In the genomic region with DNA sequence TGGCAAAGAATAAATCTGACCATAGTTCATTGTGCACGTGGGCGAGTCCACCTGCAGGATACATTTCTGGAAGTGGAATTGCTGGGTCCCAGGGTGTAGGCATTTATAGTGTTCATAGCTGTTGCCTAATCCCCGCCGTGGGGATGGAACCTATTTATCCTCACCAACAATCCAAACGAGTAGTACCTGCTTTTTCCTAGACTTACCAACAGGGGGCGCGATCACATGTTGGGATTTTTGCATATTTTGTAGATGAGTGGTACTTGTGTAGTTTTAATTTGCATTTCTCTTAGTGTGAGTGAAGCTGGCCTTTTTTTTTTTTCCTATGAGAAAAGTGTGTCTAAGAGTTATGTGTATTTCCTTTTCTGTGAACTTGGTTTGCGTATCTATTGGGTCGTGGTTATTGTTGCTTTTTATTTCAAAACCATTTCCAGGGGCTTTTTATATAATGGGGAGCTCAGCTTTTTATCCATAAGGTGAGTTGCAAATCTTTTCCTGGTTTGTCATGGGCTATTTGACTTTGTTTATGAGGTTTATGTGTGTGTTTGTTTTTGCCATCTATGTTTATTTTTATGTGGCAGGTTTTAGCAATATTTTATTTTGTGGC, we compare ENCODE assay signal across 8 cellular contexts.
DNase-seq lines count a peak whose midpoint lies in the region; ATAC-seq and TF ChIP-seq lines count a peak whose summit lies in the region.

No MANE protein-coding gene starts in this region.

- H3K9me3 ChIP-seq in Loucy (ENCODE audit: insufficient read depth, low read depth, low read length), result no peaks in the 10 kb centered on the region

- H3K4me3 Mint-ChIP-seq in activated naive CD8-positive, alpha-beta T cell treated with anti-CD3 and anti-CD28 coated beads, Interleukin-2, amount 50 U/mL, for 24 hours, result no peak overlapping the region

- DNase-seq in G401 (ENCODE audit: low spot score), result peak; percentile 53
- DNase-seq in T-helper 1 cell, result peak in 4 of 5 donors; percentile 46 to 57 (median 56)
- peak; percentile 67 for DNase-seq in activated naive CD8-positive, alpha-beta T cell treated with anti-CD3 and anti-CD28 coated beads, Interleukin-2, amount 50 U/mL, for 24 hours
- peak; percentile 49 for DNase-seq in left cardiac atrium
- DNase-seq in sciatic nerve (ENCODE audit: low spot score), result peak; percentile 68

- H3K4me1 ChIP-seq in Loucy (ENCODE audit: insufficient read depth, low read length, poor library complexity, severe bottlenecking), result no peaks in the 10 kb centered on the region

- peak; percentile 93 for TF ChIP-seq CTCF in Loucy (conservative IDR thresholded peaks at IDR 0.05; ENCODE audit: low read length)

- H3K27me3 Mint-ChIP-seq in activated naive CD8-positive, alpha-beta T cell treated with anti-CD3 and anti-CD28 coated beads, Interleukin-2, amount 50 U/mL, for 24 hours, result peaks cover 5% of the 10 kb centered on the region

- no peaks in the 10 kb centered on the region for H3K36me3 ChIP-seq in Loucy (ENCODE audit: insufficient read depth, low read length)

- peak; percentile 47 for ATAC-seq in activated naive CD8-positive, alpha-beta T cell treated with anti-CD3 and anti-CD28 coated beads, Interleukin-2, amount 50 U/mL, for 24 hours
- ATAC-seq in left cardiac atrium (peak; percentile 40 to 45), sciatic nerve (peak; percentile 54), GM19467 (IDR thresholded peaks at IDR 0.05; ENCODE audit: unreplicated experiment) (no peak), HG03442 (IDR thresholded peaks at IDR 0.05; ENCODE audit: unreplicated experiment) (no peak)

- H3F3A ChIP-seq in Loucy (ENCODE audit: low read depth), result peaks cover 3% of the 10 kb centered on the region; the same call in 1 of the 2 replicates

- no peaks in the 10 kb centered on the region for H3K9me3 Mint-ChIP-seq in activated naive CD8-positive, alpha-beta T cell treated with anti-CD3 and anti-CD28 coated beads, Interleukin-2, amount 50 U/mL, for 24 hours

- H3K4me1 Mint-ChIP-seq in activated naive CD8-positive, alpha-beta T cell treated with anti-CD3 and anti-CD28 coated beads, Interleukin-2, amount 50 U/mL, for 24 hours, result peaks cover 8% of the 10 kb centered on the region

- intact Hi-C loops in left cardiac atrium (cut with DNase I), result loop anchor here (5.0 to 10.0 kb wide), 2 partner anchors 79 to 82 kb away; no protein-coding TSS in a partner anchor
- intact Hi-C loops in sciatic nerve (cut with DNase I), result loop anchor here (10.0 kb wide), 1 partner anchor 69 kb away; the partner anchor contains the start of genes CCDC92 and ZNF664

- no peak overlapping the region for H3K27ac Mint-ChIP-seq in activated naive CD8-positive, alpha-beta T cell treated with anti-CD3 and anti-CD28 coated beads, Interleukin-2, amount 50 U/mL, for 24 hours

- no peak overlapping the region for H3K4me2 ChIP-seq in Loucy (ENCODE audit: low read depth, low read length, poor library complexity, severe bottlenecking)

- H3K4me3 ChIP-seq in Loucy (ENCODE audit: low read length, poor library complexity, severe bottlenecking), result no peak overlapping the region

- H3K9me2 ChIP-seq in Loucy (replicated peaks; ENCODE audit: low read depth, low read length), result no peaks in the 10 kb centered on the region

- H3K79me2 ChIP-seq in Loucy (ENCODE audit: insufficient read depth, low read length), result no peaks in the 10 kb centered on the region

- no peaks in the 10 kb centered on the region for H3K27me3 ChIP-seq in Loucy (ENCODE audit: insufficient read depth, low read length, poor library complexity, severe bottlenecking)

- H3K36me3 Mint-ChIP-seq in activated naive CD8-positive, alpha-beta T cell treated with anti-CD3 and anti-CD28 coated beads, Interleukin-2, amount 50 U/mL, for 24 hours (ENCODE audit: low read depth), result no peaks in the 10 kb centered on the region

- H3K9ac ChIP-seq in Loucy (ENCODE audit: low read depth, low read length, poor library complexity, severe bottlenecking), result no peak overlapping the region

- no peaks in the 10 kb centered on the region for H4K20me1 ChIP-seq in Loucy (ENCODE audit: insufficient read depth, low read length, poor library complexity, severe bottlenecking)

- in situ Hi-C loops in G401 (cut with HindIII; ENCODE audit: low sequenced_read_pairs), result no loop called here

- no peak overlapping the region for H2AFZ ChIP-seq in Loucy (ENCODE audit: low read length)

Comparison
In these comparisons a context has a peak if more than half of its experiments do, and no peak if none do; other contexts are left out.
1. ATAC-seq: peak in activated naive CD8-positive, alpha-beta T cell treated with anti-CD3 and anti-CD28 coated beads, Interleukin-2, amount 50 U/mL, for 24 hours (single experiment), left cardiac atrium (2 of 2) and sciatic nerve (single experiment); none in GM19467 (single experiment) and HG03442 (single experiment).
2. Peak in every context shown above with its lines, with median percentiles within 50 percentile points of each other: DNase-seq.